ENCODE assay signal across 8 cellular contexts in the genomic region with DNA sequence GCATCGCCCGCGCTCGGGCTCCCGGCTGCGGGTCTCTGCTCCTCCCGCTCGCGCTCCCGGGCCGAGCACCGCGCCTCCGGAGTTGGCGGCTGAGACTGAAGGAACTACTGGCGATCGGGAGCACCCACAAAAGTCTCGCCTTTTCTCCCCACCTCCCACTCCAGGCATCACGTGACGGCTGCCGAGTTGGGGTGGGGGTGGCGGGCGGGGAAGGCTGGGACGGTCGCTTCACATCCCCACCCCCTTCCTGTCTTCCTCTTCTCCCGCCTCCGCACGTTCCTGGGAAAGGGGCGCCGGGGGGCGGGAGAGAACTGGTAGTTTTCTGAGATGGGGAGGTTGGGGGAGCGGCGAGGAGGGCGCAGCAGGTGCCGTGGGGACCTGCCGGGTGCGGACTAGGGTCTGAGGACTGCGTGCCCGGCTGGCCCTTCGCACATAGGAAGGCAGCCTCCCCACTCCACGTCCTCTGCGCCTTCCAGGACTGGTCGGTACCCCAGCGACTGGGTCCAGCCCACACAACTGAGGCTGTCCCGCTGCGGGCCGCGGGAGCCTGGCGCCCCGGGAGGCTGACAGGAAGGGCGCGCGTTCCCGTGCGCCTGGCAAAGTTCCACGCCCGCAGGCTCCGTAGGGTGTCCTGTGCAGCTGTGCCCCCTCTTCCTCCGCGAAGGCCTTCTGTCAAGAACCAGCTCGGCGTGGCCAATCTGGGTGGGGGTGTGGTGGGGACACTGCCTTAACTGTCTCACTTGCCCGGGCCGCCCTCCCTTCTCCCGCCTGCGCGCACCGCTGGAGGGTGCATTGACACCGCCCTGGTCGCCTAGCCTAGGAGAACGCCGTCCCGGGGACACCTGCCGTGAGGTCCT. TPM values are rescaled to one million over a fixed set of nuclear protein-coding genes. Genes with fewer than 3 reads are reported as not detected.
A peak's percentile ranks its signal among the peaks of the same experiment; 100 is the strongest.
DNase-seq lines count a peak whose midpoint lies in the region; ATAC-seq and TF ChIP-seq lines count a peak whose summit lies in the region.

LYPD1 (minus strand) TSS at position 102 of the 857 bp plus-strand sequence. CDS start 273 bp downstream, outside the sequence.

- H3K36me3 ChIP-seq in Caco-2 (ENCODE audit: control insufficient read depth, insufficient read depth, low read length) = no peaks in the 10 kb centered on the region
- H3K36me3 ChIP-seq in esophagus (ENCODE audit: control insufficient read depth in 2 of 2, insufficient read depth in 2 of 2, low read length in 1 of 2) = no peaks in the 10 kb centered on the region
- H3K36me3 ChIP-seq in muscle layer of colon (ENCODE audit: insufficient read depth, low read length) = no peaks in the 10 kb centered on the region

- H3K9ac ChIP-seq in muscle layer of colon (ENCODE audit: low read length) = no peak within 1 kb of the TSS

- POLR2A ChIA-PET in Caco-2 (lab: Charles Lee) = no interaction called here

- H3K27me3 ChIP-seq in Caco-2 (replicated peaks; ENCODE audit: control insufficient read depth, insufficient read depth, low read length) = no peaks in the 10 kb centered on the region; the same call in 1 of the 2 replicates
- H3K27me3 ChIP-seq in esophagus (ENCODE audit: control insufficient read depth in 1 of 2, insufficient read depth in 2 of 2, low read length in 2 of 2) = peaks cover 0 to 12% of the 10 kb centered on the region in 2 donors
- H3K27me3 ChIP-seq in muscle layer of colon (ENCODE audit: control insufficient read depth in 1 of 2, insufficient read depth in 2 of 2, low read length in 2 of 2) = peaks cover 9 to 32% of the 10 kb centered on the region in 2 donors

- peaks cover 11% of the 10 kb centered on the region for H3K36me3 Mint-ChIP-seq in Caco-2 (ENCODE audit: insufficient read depth, unreplicated experiment)

- H3K4me1 ChIP-seq in Caco-2 = peaks cover 11% of the 10 kb centered on the region
- H3K4me1 ChIP-seq in esophagus (ENCODE audit: control insufficient read depth in 2 of 2, insufficient read depth in 2 of 2, low read length in 1 of 2) = peaks cover 9 to 21% of the 10 kb centered on the region in 2 donors
- H3K4me1 ChIP-seq in muscle layer of colon (ENCODE audit: insufficient read depth, low read length) = peaks cover 8% of the 10 kb centered on the region

- ATAC-seq in HG02973 (IDR thresholded peaks at IDR 0.05; ENCODE audit: unreplicated experiment) (no peak), HG02852 (IDR thresholded peaks at IDR 0.05; ENCODE audit: unreplicated experiment) (no peak), HG02981 (IDR thresholded peaks at IDR 0.05; ENCODE audit: unreplicated experiment) (no peak)

- no peaks in the 10 kb centered on the region for H3K27me3 Mint-ChIP-seq in Caco-2 (ENCODE audit: insufficient read depth, unreplicated experiment)

- peak; percentile 55 to 70 for DNase-seq in Caco-2
- DNase-seq in NCI-H226 = peak; percentile 31
- DNase-seq in stimulated activated CD4-positive, alpha-beta T cell treated with anti-CD3 and anti-CD28 coated beads, Interleukin-4, amount 100 ng/mL, for 1 hour = no peak

- TF ChIP-seq CTCF in Caco-2 (IDR thresholded peaks at IDR 0.05; ENCODE audit: insufficient read depth in 1 of 2, low read depth in 1 of 2, low read length in 1 of 2, severe bottlenecking in 1 of 2, unreplicated experiment in 1 of 2) = peak in 1 of 2 experiments; percentile 25

- no peaks in the 10 kb centered on the region for H3K9me3 Mint-ChIP-seq in Caco-2 (ENCODE audit: unreplicated experiment)

- no peak within 1 kb of the TSS for H3K27ac Mint-ChIP-seq in Caco-2 (ENCODE audit: unreplicated experiment)

- BruUV-seq in Caco-2 (replicated peaks; lab: Mats Ljungman, UMichigan) = no TSS peak

- H3K27ac ChIP-seq in esophagus (ENCODE audit: low read depth in 2 of 2, low read length in 1 of 2) (no peak within 1 kb of the TSS), muscle layer of colon (ENCODE audit: low read depth, low read length) (no peak within 1 kb of the TSS)

- intact Hi-C loops in Caco-2 (cut with micrococcal nuclease; ENCODE audit: unreplicated experiment) = loop anchor here (1.0 to 10.0 kb wide), 8 partner anchors 123 to 500 kb away; partner anchors contain the start of gene GPR39

- H3K4me3 ChIP-seq in Caco-2 (ENCODE audit: low read depth, low read length) (peak within 1 kb of the TSS; percentile 53), esophagus (ENCODE audit: low read depth in 1 of 2, low read length in 2 of 2) (peak within 1 kb of the TSS; percentile 38 to 46), muscle layer of colon (ENCODE audit: low read depth in 1 of 2, low read length in 2 of 2) (peak within 1 kb of the TSS; percentile 51 to 67)

- WGBS in esophagus, 2 donors = 3% methylated on average over 64 to 73 of the region's 74 CpGs

- peak within 1 kb of the TSS; percentile 74 for H3K4me3 Mint-ChIP-seq in Caco-2 (ENCODE audit: unreplicated experiment)

- H3K9me3 ChIP-seq in Caco-2 = no peaks in the 10 kb centered on the region
- no peaks in the 10 kb centered on the region for H3K9me3 ChIP-seq in esophagus (ENCODE audit: control insufficient read depth in 2 of 2, insufficient read depth in 1 of 2, low read depth in 1 of 2, low read length in 1 of 2)
- no peaks in the 10 kb centered on the region for H3K9me3 ChIP-seq in muscle layer of colon (ENCODE audit: low read length)

- peaks cover 9% of the 10 kb centered on the region for H3K4me1 Mint-ChIP-seq in Caco-2 (ENCODE audit: low read depth, unreplicated experiment)

- CTCF ChIA-PET in Caco-2 (lab: Charles Lee) = interaction anchor here (0.6 to 1.3 kb wide), 4 partner anchors 28 to 402 kb away, joined by 3 to 5 read pairs (median 4); no protein-coding TSS in a partner anchor

RNA-seq across cellular contexts. Expression of gene LYPD1, which starts in this region (rescaled TPM):
- total RNA-seq in Caco-2 (2022) = 15.8 and 18.2 TPM in 2 replicates
- polyA plus RNA-seq in esophagus = under 1 TPM; 0.24 to 0.56 TPM
